8 cellular contexts compared by ENCODE assay signal in genomic region chr5:14581333-14581890, GRCh38. TPM values are rescaled to one million over a fixed set of nuclear protein-coding genes. Genes with fewer than 3 reads are reported as not detected.
DNase-seq lines count a peak whose midpoint lies in the region; TF ChIP-seq lines count a peak whose summit lies in the region.

Gene OTULINL, plus strand, starts transcription at chr5:14581792. Its CDS starts 103 bp downstream, at chr5:14581895.

- H2BK5ac ChIP-seq in H9 (ENCODE audit: insufficient read length, low read length), result no peak within 1 kb of the TSS

- peak within 1 kb of the TSS; percentile 37 for H3K9ac ChIP-seq in H9 (ENCODE audit: extremely low read depth, insufficient read length, low read length)

- H3K14ac ChIP-seq in H9 (ENCODE audit: insufficient read depth, low read length), result no peak within 1 kb of the TSS

- H3K27me3 ChIP-seq in H9 (ENCODE audit: insufficient read depth, low read length) (peaks cover 2% of the 10 kb centered on the region; the same call in 1 of the 2 replicates), suprapubic skin (no peaks in the 10 kb centered on the region)

- H3K4me1 Mint-ChIP-seq in H9, result peaks cover 10 to 11% of the 10 kb centered on the region in 2 experiments

- H3K27ac ChIP-seq in H9 (ENCODE audit: insufficient read length, low read depth, low read length) (no peak within 1 kb of the TSS), suprapubic skin (peak within 1 kb of the TSS; percentile 76)

- H3K79me2 ChIP-seq in H9 (ENCODE audit: insufficient read depth, low read length), result no peaks in the 10 kb centered on the region

- no peak within 1 kb of the TSS for H3K4ac ChIP-seq in H9 (ENCODE audit: low read depth, low read length)

- H3K18ac ChIP-seq in H9 (ENCODE audit: insufficient read length, low read depth, low read length), result no peak within 1 kb of the TSS

- no peak within 1 kb of the TSS for H2AFZ ChIP-seq in H9 (ENCODE audit: low read length)

- no peak within 1 kb of the TSS for H3K27ac Mint-ChIP-seq in H9

- H3K4me3 ChIP-seq in suprapubic skin, result peak within 1 kb of the TSS; percentile 80

- H2BK120ac ChIP-seq in H9 (ENCODE audit: low read depth, low read length, poor library complexity, severe bottlenecking), result no peak within 1 kb of the TSS

- H2AK5ac ChIP-seq in H9 (ENCODE audit: insufficient read length, low read length), result no peak within 1 kb of the TSS

- no peaks in the 10 kb centered on the region for H3K36me3 ChIP-seq in suprapubic skin

- H3K4me1 ChIP-seq in H9 (ENCODE audit: insufficient read depth, low read length) (no peaks in the 10 kb centered on the region), suprapubic skin (peaks cover 13% of the 10 kb centered on the region)

- no peaks in the 10 kb centered on the region for H3K79me1 ChIP-seq in H9 (ENCODE audit: insufficient read depth, low read depth, low read length, poor library complexity, severe bottlenecking)

- no peak within 1 kb of the TSS for H2BK15ac ChIP-seq in H9 (ENCODE audit: low read depth, low read length)

- H3K4me2 ChIP-seq in H9 (ENCODE audit: insufficient read depth, insufficient read length, low read length), result peak within 1 kb of the TSS; percentile 72

- no peak within 1 kb of the TSS for H3K56ac ChIP-seq in H9 (ENCODE audit: insufficient read length, low read depth, low read length)

- no peak within 1 kb of the TSS for H4K91ac ChIP-seq in H9 (ENCODE audit: insufficient read length, low read depth, low read length)

- H3K4me3 Mint-ChIP-seq in H9, result peak within 1 kb of the TSS; percentile 74 to 80

- no peak within 1 kb of the TSS for H4K8ac ChIP-seq in H9 (replicated peaks; ENCODE audit: insufficient read length, low read depth, low read length)

- no peak for TF ChIP-seq EP300 in suprapubic skin (IDR thresholded peaks at IDR 0.05)

- TF ChIP-seq POLR2A in suprapubic skin (IDR thresholded peaks at IDR 0.05), result no peak

- peaks cover 64% of the 10 kb centered on the region for H3K27me3 Mint-ChIP-seq in H9 (ENCODE audit: low read depth)

- peaks cover 0 to 15% (median 5%) of the 10 kb centered on the region in 3 experiments; a peak in 4 of 7 replicates for H3K36me3 Mint-ChIP-seq in H9 (ENCODE audit: insufficient read depth in 1 of 3, low read depth in 3 of 3)

- no peak within 1 kb of the TSS for H3K23ac ChIP-seq in H9 (ENCODE audit: insufficient read length, low read depth, low read length)

- H4K20me1 ChIP-seq in H9 (ENCODE audit: control insufficient read depth, insufficient read depth, insufficient read length), result no peaks in the 10 kb centered on the region

- no peak within 1 kb of the TSS for H4K5ac ChIP-seq in H9 (ENCODE audit: insufficient read length, low read depth, low read length)

- H2BK12ac ChIP-seq in H9 (ENCODE audit: insufficient read length, low read depth, low read length), result no peak within 1 kb of the TSS

- peak; percentile 78 for DNase-seq in ELF-1 (ENCODE audit: low read depth, low spot score)
- DNase-seq in H9, result peak; percentile 91
- DNase-seq in M059J (ENCODE audit: low read depth), result peak; percentile 77
- peak; percentile 86 for DNase-seq in SK-N-DZ (ENCODE audit: low spot score)
- peak; percentile 82 for DNase-seq in activated gamma-delta T cell treated with anti-CD3 and anti-CD28 coated beads, Interleukin-2, amount 50 U/mL, for 16 hours (ENCODE audit: low read depth)
- DNase-seq in germinal center (ENCODE audit: low spot score), result peak; percentile 96
- DNase-seq in occipital lobe (lab: John Stamatoyannopoulos, UW), result peak; percentile 77
- DNase-seq in suprapubic skin (ENCODE audit: low spot score in 2 of 2), result peak; percentile 88

- no peak within 1 kb of the TSS for H3T11ph ChIP-seq in H9 (ENCODE audit: low read length)

- TF ChIP-seq CTCF in H9 (conservative IDR thresholded peaks at IDR 0.05) (no peak), suprapubic skin (IDR thresholded peaks at IDR 0.05) (no peak)

- H3K9me3 ChIP-seq in H9 (ENCODE audit: control insufficient read depth, low read depth, low read length) (no peaks in the 10 kb centered on the region), suprapubic skin (no peaks in the 10 kb centered on the region)

- H3K23me2 ChIP-seq in H9 (ENCODE audit: insufficient read length, low read depth, low read length, poor library complexity, severe bottlenecking), result peaks cover 3% of the 10 kb centered on the region

- peaks cover 5 to 9% of the 10 kb centered on the region in 2 experiments; a peak in 4 of 5 replicates for H3K9me3 Mint-ChIP-seq in H9

- H2BK20ac ChIP-seq in H9 (ENCODE audit: low read depth, low read length, poor library complexity, severe bottlenecking), result no peak within 1 kb of the TSS

- no CpG with 5 or more reads among the region's 57 CpGs for WGBS in H9 (ENCODE audit: extremely low coverage, insufficient read length, low lambda C conversion rate)
- 2% methylated on average over 20 of the region's 57 CpGs for WGBS in suprapubic skin

RNA-seq across cellular contexts. Expression of gene OTULINL, which starts in this region (rescaled TPM):
- total RNA-seq in H9 (2021), result 7.0 and 7.5 TPM in 2 replicates
- total RNA-seq in M059J (2014; rRNA removed; shearing (Covaris generic)), result 13.3 and 24.7 TPM in 2 replicates
- polyA plus RNA-seq in SK-N-DZ (2014; cell fraction: cytosol; rRNA removed), result 9.5 and 14.6 TPM in 2 replicates
- 2.9 and 4.3 TPM in 2 replicates for polyA plus RNA-seq in SK-N-DZ (2014; cell fraction: nucleus; rRNA removed)
- 32.6 TPM for total RNA-seq in occipital lobe
- total RNA-seq in suprapubic skin, result 1 to 10 TPM; 1.1 to 3.3 (median 2.7) TPM
